In the genomic region with DNA sequence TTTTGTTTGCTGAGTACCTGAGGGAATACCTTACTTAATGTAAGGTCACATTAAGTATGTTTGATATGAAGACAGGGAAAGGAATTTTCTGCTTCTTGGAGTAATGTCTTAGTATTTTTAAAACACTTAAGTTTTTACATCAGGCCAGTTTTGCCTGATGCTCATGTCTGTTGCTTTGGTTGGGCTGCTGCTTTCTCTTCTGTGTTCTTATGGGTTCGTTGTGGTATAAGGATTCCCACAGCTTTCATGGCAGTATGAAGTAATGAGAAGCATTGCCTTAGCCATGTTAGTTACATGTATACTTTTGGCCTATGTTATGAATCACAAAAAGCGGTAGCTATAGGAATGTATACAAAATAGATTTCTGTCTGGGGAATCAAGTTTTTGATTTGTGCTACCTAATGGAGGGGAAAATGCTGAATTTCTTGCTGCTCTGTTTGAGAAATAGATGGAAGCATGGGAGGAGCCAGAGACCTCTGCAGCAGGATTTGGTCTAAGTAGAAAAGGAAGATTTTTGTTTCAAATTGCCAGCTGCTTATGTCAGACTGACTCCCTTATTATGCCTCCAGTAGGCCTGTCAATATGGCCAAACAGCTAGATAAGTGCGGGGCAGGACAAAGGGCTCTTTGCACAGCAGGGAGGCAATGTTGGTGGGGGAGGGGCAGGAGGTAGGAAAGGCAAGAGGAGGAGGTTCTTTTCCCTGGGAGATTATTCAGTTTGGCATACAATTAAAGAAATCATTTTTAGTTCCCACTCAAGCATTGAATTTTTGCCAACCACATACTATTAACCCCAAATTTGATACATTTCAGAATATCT, we compare ENCODE assay signal across 8 cellular contexts. TPM values are rescaled to one million over a fixed set of nuclear protein-coding genes. Genes with fewer than 3 reads are reported as not detected.
DNase-seq lines count a peak whose midpoint lies in the region; ATAC-seq and TF ChIP-seq lines count a peak whose summit lies in the region.

No MANE protein-coding gene starts in this region.

- no peaks in the 10 kb centered on the region for H3K36me3 Mint-ChIP-seq in CD14-positive monocyte
- H3K36me3 Mint-ChIP-seq in activated naive CD8-positive, alpha-beta T cell treated with anti-CD3 and anti-CD28 coated beads, Interleukin-2, amount 50 U/mL, for 24 hours (ENCODE audit: low read depth) = peaks cover 24% of the 10 kb centered on the region

- intact Hi-C loops in CD14-positive monocyte (cut with micrococcal nuclease) = no loop called here

- ATAC-seq in activated naive CD8-positive, alpha-beta T cell treated with anti-CD3 and anti-CD28 coated beads, Interleukin-2, amount 50 U/mL, for 24 hours = no peak
- ATAC-seq in GM21447 (IDR thresholded peaks at IDR 0.05; ENCODE audit: unreplicated experiment) = no peak

- peaks cover 83% of the 10 kb centered on the region for H4K20me1 ChIP-seq in Karpas-422 (ENCODE audit: insufficient read depth, low read depth, low read length)

- H3K9ac ChIP-seq in Karpas-422 (ENCODE audit: low read length) = 0 out of 2 replicates have a peak overlapping the region, but pooled peaks have one; percentile 14
- H3K9ac ChIP-seq in iPS-18a (ENCODE audit: low read length) = peak overlapping the region; percentile 89
- H3K9ac ChIP-seq in subcutaneous abdominal adipose tissue (ENCODE audit: low read length in 5 of 5) = peak overlapping the region in 2 of 5 donors; percentile 0 to 82

- peaks cover 87% of the 10 kb centered on the region for H3K4me1 ChIP-seq in Karpas-422 (ENCODE audit: low read length)
- peaks cover 62% of the 10 kb centered on the region for H3K4me1 ChIP-seq in iPS-18a (ENCODE audit: control insufficient read depth, low read depth, low read length)
- H3K4me1 ChIP-seq in subcutaneous abdominal adipose tissue (ENCODE audit: control insufficient read depth in 5 of 5, insufficient read depth in 5 of 5, low read length in 5 of 5) = peaks cover 5 to 84% (median 79%) of the 10 kb centered on the region in 5 donors

- H3K4me3 Mint-ChIP-seq in CD14-positive monocyte = no peak overlapping the region
- peak overlapping the region; percentile 27 for H3K4me3 Mint-ChIP-seq in activated naive CD8-positive, alpha-beta T cell treated with anti-CD3 and anti-CD28 coated beads, Interleukin-2, amount 50 U/mL, for 24 hours

- H3K79me2 ChIP-seq in Karpas-422 (ENCODE audit: low read length) = peaks cover 100% of the 10 kb centered on the region

- peak overlapping the region; percentile 94 for H3K4me2 ChIP-seq in Karpas-422 (ENCODE audit: low read depth, low read length, poor library complexity, severe bottlenecking)

- peaks cover 0 to 1% (median 0%) of the 10 kb centered on the region in 3 donors for H3K27me3 Mint-ChIP-seq in CD14-positive monocyte (ENCODE audit: low read depth in 3 of 3)
- no peaks in the 10 kb centered on the region for H3K27me3 Mint-ChIP-seq in activated naive CD8-positive, alpha-beta T cell treated with anti-CD3 and anti-CD28 coated beads, Interleukin-2, amount 50 U/mL, for 24 hours

- no peaks in the 10 kb centered on the region for H3K9me3 ChIP-seq in Karpas-422 (ENCODE audit: low read length)
- H3K9me3 ChIP-seq in iPS-18a (ENCODE audit: control insufficient read depth, low read depth, low read length) = no peaks in the 10 kb centered on the region
- no peaks in the 10 kb centered on the region for H3K9me3 ChIP-seq in subcutaneous abdominal adipose tissue (ENCODE audit: control insufficient read depth in 5 of 5, low read length in 5 of 5)

- no peaks in the 10 kb centered on the region for H3K9me2 ChIP-seq in Karpas-422 (replicated peaks; ENCODE audit: insufficient read depth, low read length)

- H3K4me1 Mint-ChIP-seq in CD14-positive monocyte = peaks cover 58% of the 10 kb centered on the region
- peaks cover 77% of the 10 kb centered on the region for H3K4me1 Mint-ChIP-seq in activated naive CD8-positive, alpha-beta T cell treated with anti-CD3 and anti-CD28 coated beads, Interleukin-2, amount 50 U/mL, for 24 hours

- H3K4me3 ChIP-seq in Karpas-422 (ENCODE audit: low read length) = peak overlapping the region; percentile 18; the same call in 1 of the 2 replicates
- peak overlapping the region; percentile 83 for H3K4me3 ChIP-seq in iPS-18a (ENCODE audit: low read length)
- no peak overlapping the region for H3K4me3 ChIP-seq in subcutaneous abdominal adipose tissue (ENCODE audit: low read depth in 1 of 5, low read length in 5 of 5)

- H2AFZ ChIP-seq in Karpas-422 (ENCODE audit: low read length) = no peak overlapping the region

- no peak for DNase-seq in CD14-positive monocyte (ENCODE audit: low spot score)
- no peak for DNase-seq in Karpas-422
- DNase-seq in activated naive CD8-positive, alpha-beta T cell treated with anti-CD3 and anti-CD28 coated beads, Interleukin-2, amount 50 U/mL, for 24 hours = no peak
- DNase-seq in stimulated activated CD4-positive, alpha-beta T cell treated with anti-CD3 and anti-CD28 coated beads, Interleukin-4, amount 100 ng/mL, for 24 hours = no peak
- DNase-seq in activated CD8-positive, alpha-beta memory T cell treated with anti-CD3 and anti-CD28 coated beads, Interleukin-2, amount 50 U/mL, for 48 hours = no peak

- H3K9me3 Mint-ChIP-seq in CD14-positive monocyte = no peaks in the 10 kb centered on the region
- no peaks in the 10 kb centered on the region for H3K9me3 Mint-ChIP-seq in activated naive CD8-positive, alpha-beta T cell treated with anti-CD3 and anti-CD28 coated beads, Interleukin-2, amount 50 U/mL, for 24 hours

- H3K36me3 ChIP-seq in Karpas-422 (ENCODE audit: insufficient read depth, low read length) (no peaks in the 10 kb centered on the region), iPS-18a (ENCODE audit: control insufficient read depth, low read depth, low read length) (no peaks in the 10 kb centered on the region), subcutaneous abdominal adipose tissue (ENCODE audit: control insufficient read depth in 5 of 5, insufficient read depth in 5 of 5, low read length in 5 of 5) (no peaks in the 10 kb centered on the region)

- H3K27me3 ChIP-seq in Karpas-422 (ENCODE audit: low read length) (no peaks in the 10 kb centered on the region), iPS-18a (ENCODE audit: control insufficient read depth, insufficient read depth, low read length) (no peaks in the 10 kb centered on the region), subcutaneous abdominal adipose tissue (ENCODE audit: control insufficient read depth in 5 of 5, insufficient read depth in 4 of 5, low read length in 5 of 5) (no peaks in the 10 kb centered on the region)

- H3K27ac ChIP-seq in Karpas-422 (ENCODE audit: low read length) (no peak overlapping the region; the same call in 1 of the 2 replicates), iPS-18a (ENCODE audit: low read length) (peak overlapping the region; percentile 40), subcutaneous abdominal adipose tissue (ENCODE audit: low read depth, low read length) (peak overlapping the region; percentile 99)

- H3K27ac Mint-ChIP-seq in CD14-positive monocyte = peak overlapping the region in 5 of 7 donors; percentile 1 to 59 (median 20)
- H3K27ac Mint-ChIP-seq in activated naive CD8-positive, alpha-beta T cell treated with anti-CD3 and anti-CD28 coated beads, Interleukin-2, amount 50 U/mL, for 24 hours = no peak overlapping the region

- no peak for TF ChIP-seq CTCF in CD14-positive monocyte (IDR thresholded peaks at IDR 0.05)

RNA-seq across cellular contexts. Expression of a gene that starts 5.2 kb away (rescaled TPM):
- 10 to 100 TPM in 1 of 2 donors, 1 to 10 TPM in 1; 4.1 to 13.7 TPM for polyA plus RNA-seq in CD14-positive monocyte
- total RNA-seq in Karpas-422 (2014; rRNA removed; shearing (Covaris generic); ENCODE audit: low replicate concordance) = 72.4 and 111 TPM in 2 replicates

RNA-seq across cellular contexts. Expression of a gene that starts 39.8 kb away (rescaled TPM):
- polyA plus RNA-seq in CD14-positive monocyte = 10 to 100 TPM; 11.5 to 13.1 TPM
- 28.2 and 50.4 TPM in 2 replicates for total RNA-seq in Karpas-422 (2014; rRNA removed; shearing (Covaris generic); ENCODE audit: low replicate concordance)

Comparison
In these comparisons a context has a peak if more than half of its experiments do, and no peak if none do; other contexts are left out.
1. H3K4me3 ChIP-seq: peak in Karpas-422 (single experiment) and iPS-18a (single experiment); none in subcutaneous abdominal adipose tissue (0 of 5).